ENCODE assay signal across 25 cellular contexts in genomic region chr22:20256562-20257473, GRCh38. TPM values are rescaled to one million over a fixed set of nuclear protein-coding genes. Genes with fewer than 3 reads are reported as not detected.
DNase-seq lines count a peak whose midpoint lies in the region; ATAC-seq, FAIRE-seq and TF ChIP-seq lines count a peak whose summit lies in the region.
"Had no signal": no experiment of that assay in that cellular context is flagged by ENCODE, and none has a peak within 500 bp of the region (broad histone marks: within the 10 kb centered on the region; RNA-seq: fewer than 3 reads in every experiment).

No MANE protein-coding gene starts in this region.

- H3K14ac ChIP-seq in mesenchymal stem cell (ENCODE audit: low read length in 2 of 2): no peak overlapping the region

- H3K79me1 ChIP-seq in mesenchymal stem cell (replicated peaks; ENCODE audit: low read length, poor library complexity, severe bottlenecking): no peaks in the 10 kb centered on the region

- WGBS in HepG2 (ENCODE audit: low lambda C conversion rate): 26% methylated on average over 10 of the region's 18 CpGs
- 100% methylated on average over 4 of the region's 18 CpGs for WGBS in right lobe of liver (ENCODE audit: insufficient coverage, low coverage, low lambda C conversion rate, missing lambda C conversion rate)
- 45% methylated on average over 18 of the region's 18 CpGs for WGBS in K562 (ENCODE audit: insufficient coverage, low coverage, missing lambda C conversion rate)
- 85% methylated on average over 16 of the region's 18 CpGs for WGBS in mesenchymal stem cell

- FAIRE-seq in HepG2 (lab: Jason Lieb, UNC) (no peak), K562 (lab: Jason Lieb, UNC) (no peak)
- FAIRE-seq: GM12892, RCC 7860 had no signal

- H3K4me1 ChIP-seq in HepG2 (ENCODE audit: insufficient read depth, low read length) (no peaks in the 10 kb centered on the region), right lobe of liver (no peaks in the 10 kb centered on the region), K562 (replicated peaks in 1 of 2; ENCODE audit: control insufficient read depth in 2 of 2, insufficient read depth in 2 of 2, low read length in 2 of 2) (peaks cover 14 to 54% of the 10 kb centered on the region in 2 experiments), mesenchymal stem cell (ENCODE audit: control insufficient read depth, insufficient read depth, low read depth, low read length) (peaks cover 2% of the 10 kb centered on the region)
- H3K4me1 ChIP-seq: Caco-2 had no signal

- no peak overlapping the region for H3K4me3 ChIP-seq in HepG2 (replicated peaks in 1 of 3; ENCODE audit: insufficient read depth in 1 of 3, low read depth in 2 of 3, low read length in 3 of 3)
- no peak overlapping the region for H3K4me3 ChIP-seq in right lobe of liver
- H3K4me3 ChIP-seq in K562: no peak overlapping the region
- H3K4me3 ChIP-seq in mesenchymal stem cell (ENCODE audit: insufficient read depth in 1 of 2, low read depth in 1 of 2, low read length in 2 of 2): no peak overlapping the region
- H3K4me3 ChIP-seq in brain microvascular endothelial cell (ENCODE audit: low read depth, low read length): no peak overlapping the region
- H3K4me3 ChIP-seq in WERI-Rb-1 (ENCODE audit: low read depth, low read length): no peak overlapping the region
- H3K4me3 ChIP-seq: SK-N-MC had no signal

- no peak overlapping the region for H3K18ac ChIP-seq in mesenchymal stem cell (ENCODE audit: low read depth in 1 of 2, low read length in 2 of 2)

- H3K27me3 ChIP-seq in HepG2 (ENCODE audit: control insufficient read depth in 1 of 2, insufficient read depth in 2 of 2, low read length in 2 of 2) (peaks cover 3 to 24% of the 10 kb centered on the region in 2 experiments; a peak in 4 of 5 replicates), right lobe of liver (no peaks in the 10 kb centered on the region), K562 (ENCODE audit: control insufficient read depth in 2 of 2, insufficient read depth in 2 of 2, low read length in 2 of 2) (peaks cover 0 to 25% of the 10 kb centered on the region in 2 experiments; a peak in 2 of 5 replicates), mesenchymal stem cell (ENCODE audit: control insufficient read depth in 1 of 2, insufficient read depth in 1 of 2, low read length in 2 of 2) (peaks cover 0 to 19% of the 10 kb centered on the region in 2 experiments), brain microvascular endothelial cell (replicated peaks) (no peaks in the 10 kb centered on the region), WERI-Rb-1 (ENCODE audit: insufficient read depth, low read depth, severe bottlenecking) (no peaks in the 10 kb centered on the region)

- H3K79me2 ChIP-seq in HepG2 (ENCODE audit: insufficient read depth, low read length) (no peaks in the 10 kb centered on the region), K562 (ENCODE audit: control insufficient read depth, insufficient read depth, low read length) (no peaks in the 10 kb centered on the region)

- ATAC-seq in HepG2 (no peak), right lobe of liver (no peak), K562 (no peak), GM18502 (IDR thresholded peaks at IDR 0.05; ENCODE audit: poor library complexity, unreplicated experiment) (no peak)
- ATAC-seq: CD8-positive, alpha-beta T cell had no signal

- H2BK120ac ChIP-seq in mesenchymal stem cell (ENCODE audit: low read depth, low read length): no peak overlapping the region

- H4K91ac ChIP-seq in mesenchymal stem cell (ENCODE audit: low read length): peak overlapping the region; percentile 36

- CTCF ChIA-PET in HepG2 (lab: Yijun Ruan, JAX; ENCODE audit: low intra/inter-chr PET ratio, low total read pairs) (no interaction called here), K562 (lab: Yijun Ruan, JAX; ENCODE audit: low intra/inter-chr PET ratio) (no interaction called here)

- no peak overlapping the region for H3K23ac ChIP-seq in mesenchymal stem cell (ENCODE audit: low read length in 2 of 2)

- H4K20me1 ChIP-seq in HepG2 (ENCODE audit: insufficient read depth, low read length) (peaks cover 6% of the 10 kb centered on the region; the same call in 1 of the 2 replicates), K562 (replicated peaks; ENCODE audit: control insufficient read depth, insufficient read depth, low read length) (peaks cover 37% of the 10 kb centered on the region)

- no peak overlapping the region for H3K4me2 ChIP-seq in HepG2 (ENCODE audit: low read depth, low read length)
- no peak overlapping the region for H3K4me2 ChIP-seq in K562 (ENCODE audit: insufficient read depth, low read length)
- no peak overlapping the region for H3K4me2 ChIP-seq in mesenchymal stem cell (ENCODE audit: low read length, poor library complexity, severe bottlenecking)

- H2BK12ac ChIP-seq in mesenchymal stem cell (ENCODE audit: low read length in 2 of 2): no peak overlapping the region

- no peak overlapping the region for H2BK5ac ChIP-seq in mesenchymal stem cell (ENCODE audit: low read depth, low read length, poor library complexity, severe bottlenecking)

- H3K9me3 ChIP-seq in HepG2 (ENCODE audit: low read length): no peaks in the 10 kb centered on the region
- H3K9me3 ChIP-seq in right lobe of liver: no peaks in the 10 kb centered on the region
- H3K9me3 ChIP-seq in K562 (replicated peaks; ENCODE audit: control insufficient read depth, insufficient read depth, low read depth, low read length): no peaks in the 10 kb centered on the region
- H3K9me3 ChIP-seq in mesenchymal stem cell (ENCODE audit: control insufficient read depth, low read length): no peaks in the 10 kb centered on the region
- H3K9me3 ChIP-seq in WERI-Rb-1 (ENCODE audit: severe bottlenecking): no peaks in the 10 kb centered on the region
- H3K9me3 ChIP-seq: Caco-2 had no signal

- no peak overlapping the region for H2AK5ac ChIP-seq in mesenchymal stem cell (ENCODE audit: low read length, severe bottlenecking)

- no peak for DNase-seq in HepG2 (ENCODE audit: low spot score)
- DNase-seq in right lobe of liver: no peak
- DNase-seq in K562 (ENCODE audit: extremely low read depth in 1 of 4, low spot score in 3 of 4): peak in 3 of 4 experiments; percentile 42 to 59 (median 47)
- DNase-seq in mesenchymal stem cell: no peak
- no peak for DNase-seq in brain microvascular endothelial cell
- no peak for DNase-seq in NCI-H82 (lab: John Stamatoyannopoulos, UW)
- no peak for DNase-seq in WERI-Rb-1
- DNase-seq: Caco-2; CD8-positive, alpha-beta T cell; DMS79 treated with DMSO at 0.1 percent for 48 hours; GOT3; KBM-7; MV-4-11; NCI-H1105; NCI-H1436 treated with DMSO at 0.1 percent for 48 hours; NCI-H187 treated with DMSO at 0.1 percent for 48 hours; NCI-H2171 treated with DMSO at 0.1 percent for 48 hours; NCI-H345; NCI-H524; NCI-H748 treated with DMSO at 0.1 percent for 48 hours; SIG-M5 had no signal

- no TSS peak for BruUV-seq in HepG2 (replicated peaks; lab: Mats Ljungman, UMichigan)
- no TSS peak for BruUV-seq in K562 (replicated peaks; lab: Mats Ljungman, UMichigan)

- no peak for TF ChIP-seq CTCF in HepG2 (CRISPR knock-in tag; IDR thresholded peaks at IDR 0.05)
- no peak for TF ChIP-seq CTCF in right lobe of liver (IDR thresholded peaks at IDR 0.05)
- TF ChIP-seq CTCF in K562 (IDR thresholded peaks at IDR 0.05 in 2 of 3, conservative IDR thresholded peaks at IDR 0.05 in 1 of 3; ENCODE audit: insufficient read depth in 2 of 3, low read depth in 1 of 3, low read length in 3 of 3): no peak
- TF ChIP-seq CTCF in brain microvascular endothelial cell (IDR thresholded peaks at IDR 0.05; ENCODE audit: low read depth, low read length, missing control alignments): no peak
- TF ChIP-seq CTCF in WERI-Rb-1 (IDR thresholded peaks at IDR 0.05; ENCODE audit: low read depth, low read length): no peak

- TF ChIP-seq EP300 in HepG2 (IDR thresholded peaks at IDR 0.05; ENCODE audit: low read depth in 2 of 2, low read length in 2 of 2) (no peak), HepG2 (CRISPR knock-in tag; IDR thresholded peaks at IDR 0.05; ENCODE audit: borderline replicate concordance) (no peak), K562 (IDR thresholded peaks at IDR 0.05; ENCODE audit: low read length) (peak; percentile 49)

- TF ChIP-seq RAD21 in HepG2 (CRISPR knock-in tag; IDR thresholded peaks at IDR 0.05) (no peak), K562 (CRISPR knock-in tag; conservative IDR thresholded peaks at IDR 0.05 in 1 of 2, IDR thresholded peaks at IDR 0.05 in 1 of 2) (no peak)

- H3K27ac ChIP-seq in HepG2 (ENCODE audit: extremely low read length, insufficient read depth, low read length) (no peak overlapping the region), right lobe of liver (no peak overlapping the region), K562 (ENCODE audit: extremely low read depth, low read depth, low read length) (no peak overlapping the region), mesenchymal stem cell (ENCODE audit: low read length, poor library complexity, severe bottlenecking) (no peak overlapping the region), brain microvascular endothelial cell (no peak overlapping the region), WERI-Rb-1 (no peak overlapping the region)
- H3K27ac ChIP-seq: SK-N-MC had no signal

- H3K4ac ChIP-seq in mesenchymal stem cell (ENCODE audit: low read depth in 1 of 2, low read length in 2 of 2): no peak overlapping the region

- no peaks in the 10 kb centered on the region for H3K36me3 ChIP-seq in HepG2 (replicated peaks in 1 of 2; ENCODE audit: control insufficient read depth in 1 of 2, insufficient read depth in 2 of 2, low read length in 2 of 2)
- no peaks in the 10 kb centered on the region for H3K36me3 ChIP-seq in right lobe of liver
- H3K36me3 ChIP-seq in K562 (ENCODE audit: control insufficient read depth, insufficient read depth, low read length): no peaks in the 10 kb centered on the region
- H3K36me3 ChIP-seq in mesenchymal stem cell (ENCODE audit: control insufficient read depth in 1 of 2, insufficient read depth in 2 of 2, low read depth in 1 of 2, low read length in 2 of 2): no peaks in the 10 kb centered on the region
- no peaks in the 10 kb centered on the region for H3K36me3 ChIP-seq in brain microvascular endothelial cell (replicated peaks)
- H3K36me3 ChIP-seq in WERI-Rb-1: no peaks in the 10 kb centered on the region; the same call in 1 of the 2 replicates

- intact Hi-C loops in HepG2 (cut with micrococcal nuclease; ENCODE audit: unreplicated experiment): no loop called here
- intact Hi-C loops in right lobe of liver (cut with DNase I): no loop called here
- intact Hi-C loops in K562 (cut with micrococcal nuclease): no loop called here

- no peak overlapping the region for H2AFZ ChIP-seq in HepG2 (ENCODE audit: low read length)
- peak overlapping the region; percentile 35 for H2AFZ ChIP-seq in K562 (ENCODE audit: low read depth, low read length)
- H2AFZ ChIP-seq in mesenchymal stem cell (ENCODE audit: low read depth, low read length): no peak overlapping the region

- POLR2A ChIA-PET in HepG2 (lab: Yijun Ruan, JAX): no interaction called here
- POLR2A ChIA-PET in K562 (lab: Yijun Ruan, JAX): interaction anchor here (0.7 to 2.5 kb wide), 6 partner anchors 8 to 156 kb away, joined by 3 to 8 read pairs (median 4); no protein-coding TSS in a partner anchor

- peaks cover 6% of the 10 kb centered on the region for H3K9me1 ChIP-seq in K562 (ENCODE audit: control insufficient read depth, insufficient read depth, low read length)

- H4K8ac ChIP-seq in mesenchymal stem cell (ENCODE audit: low read length): no peak overlapping the region

- H2BK15ac ChIP-seq in mesenchymal stem cell (ENCODE audit: low read depth, poor library complexity, severe bottlenecking): no peak overlapping the region

- H3K9ac ChIP-seq in HepG2 (ENCODE audit: insufficient read depth, low read depth, low read length) (no peak overlapping the region), K562 (ENCODE audit: insufficient read depth in 1 of 2, low read depth in 2 of 2, low read length in 2 of 2) (peak overlapping the region in 1 of 2 experiments; percentile 50; a peak in 2 of 4 replicates), mesenchymal stem cell (ENCODE audit: low read length) (no peak overlapping the region)

- in situ Hi-C loops in HepG2 (cut with HindIII; ENCODE audit: extremely low pct_ligation_motif_present, low pct_unique_long_range_greater_than_20kb): no loop called here
- in situ Hi-C loops in K562 (cut with MboI): no loop called here
- in situ Hi-C loops in brain microvascular endothelial cell (cut with HindIII; ENCODE audit: low pct_ligation_motif_present, low sequenced_read_pairs): no loop called here

- TF ChIP-seq POLR2A in HepG2 (IDR thresholded peaks at IDR 0.05; ENCODE audit: insufficient read depth in 1 of 2, low read depth in 2 of 2, low read length in 2 of 2) (no peak), right lobe of liver (IDR thresholded peaks at IDR 0.05) (no peak), K562 (conservative IDR thresholded peaks at IDR 0.05) (no peak)

RNA-seq across cellular contexts. Expression of gene RTN4R, which starts 11.3 kb away (rescaled TPM):
- total RNA-seq in HepG2 (2016; rRNA removed; fragmentation: Illumina TruSeq; extraction: Trizol): 0.11 and 0.22 TPM in 2 replicates
- 0.20 and 0.35 TPM in 2 replicates for total RNA-seq in HepG2 (2016; cell fraction: cytosol; rRNA removed; fragmentation: Illumina TruSeq; extraction: Trizol; ENCODE audit: low read depth)
- total RNA-seq in HepG2 (2016; cell fraction: insoluble cytoplasmic fraction; rRNA removed; fragmentation: Illumina TruSeq; extraction: Trizol): 0.10 and 0.35 TPM in 2 replicates
- 0.49 and 0.93 TPM in 2 replicates for total RNA-seq in HepG2 (2016; cell fraction: membrane; rRNA removed; fragmentation: Illumina TruSeq; extraction: Trizol)
- total RNA-seq in HepG2 (2016; cell fraction: nucleus; rRNA removed; fragmentation: Illumina TruSeq; extraction: Trizol): 0.65 TPM in 1 of 2 replicates, not detected in the other
- 0.54 and 0.77 TPM in 2 replicates for polyA plus RNA-seq in HepG2 (2011; rRNA removed)
- polyA plus RNA-seq in HepG2 (2011; cell fraction: cytosol; rRNA removed): 0.36 and 1.4 TPM in 2 replicates
- polyA plus RNA-seq in HepG2 (2011; cell fraction: nucleus; rRNA removed): 0.54 and 1.4 TPM in 2 replicates
- 0.07 and 0.17 TPM in 2 replicates for polyA plus RNA-seq in HepG2 (2012)
- polyA plus RNA-seq in HepG2 (2016; cell fraction: cytosol; fragmentation: Illumina TruSeq; extraction: Trizol; ENCODE audit: low read depth): 0.42 and 0.51 TPM in 2 replicates
- 0.57 and 0.67 TPM in 2 replicates for polyA plus RNA-seq in HepG2 (2016; cell fraction: insoluble cytoplasmic fraction; fragmentation: Illumina TruSeq; extraction: Trizol; ENCODE audit: low read depth)
- 0.86 and 1.3 TPM in 2 replicates for polyA plus RNA-seq in HepG2 (2016; cell fraction: membrane; fragmentation: Illumina TruSeq; extraction: Trizol; ENCODE audit: low read depth)
- 0.70 and 1.5 TPM in 2 replicates for polyA plus RNA-seq in HepG2 (2016; cell fraction: nucleus; fragmentation: Illumina TruSeq; extraction: Trizol; ENCODE audit: insufficient read depth, low read depth)
- 2.3 and 4.0 TPM in 2 replicates for polyA minus RNA-seq in HepG2 (2011; rRNA and poly(A)+ RNA removed; ENCODE audit: low replicate concordance)
- 0.99 and 1.4 TPM in 2 replicates for polyA minus RNA-seq in HepG2 (2011; cell fraction: cytosol; rRNA and poly(A)+ RNA removed)
- polyA minus RNA-seq in HepG2 (2011; cell fraction: nucleus; rRNA and poly(A)+ RNA removed): not detected in 2 replicates
- total RNA-seq in right lobe of liver: 10 to 100 TPM in 2 of 6 experiments, 1 to 10 TPM in 4; 3.0 to 12.4 (median 8.5) TPM
- 0.62 and 4.8 TPM in 2 replicates for total RNA-seq in K562 (2011; cell fraction: chromatin; rRNA removed; ENCODE audit: low replicate concordance)
- 7.4 and 9.8 TPM in 2 replicates for total RNA-seq in K562 (2011; cell fraction: nucleolus; rRNA removed)
- 3.2 and 3.7 TPM in 2 replicates for total RNA-seq in K562 (2011; cell fraction: nucleoplasm; rRNA removed)
- 1.5 and 2.3 TPM in 2 replicates for total RNA-seq in K562 (2014; rRNA removed)
- not detected in 2 replicates for total RNA-seq in K562 (2014; rRNA removed; fragmentation: Illumina TruSeq; extraction: Trizol)
- total RNA-seq in K562 (2015; rRNA removed; fragmentation: Illumina TruSeq; extraction: Trizol): 0.41 and 0.43 TPM in 2 replicates
- 2.8 and 3.0 TPM in 2 replicates for total RNA-seq in K562 (2021)
- 1.3 and 4.4 TPM in 2 replicates for polyA plus RNA-seq in K562 (2011; rRNA removed)
- polyA plus RNA-seq in K562 (2011; cell fraction: cytosol; rRNA removed): 5.9 and 9.9 TPM in 2 replicates
- 2.9 and 3.5 TPM in 2 replicates for polyA plus RNA-seq in K562 (2011; cell fraction: nucleus; rRNA removed)
- polyA plus RNA-seq in K562 (2012): 2.9 and 4.6 TPM in 2 replicates
- 0.46 TPM in 1 of 2 replicates, not detected in the other for polyA plus RNA-seq in K562 (2014; fragmentation: Illumina TruSeq; extraction: Trizol)
- polyA plus RNA-seq in K562 (2014; fragmentation: Nextera tagmentation; extraction: Ambion mirVana): under 1 TPM in 1 of 2 experiments, not detected in 1; 0.04 TPM
- polyA plus RNA-seq in K562 (2014; rRNA removed): 1.2 and 2.3 TPM in 2 replicates
- polyA minus RNA-seq in K562 (2011; rRNA and poly(A)+ RNA removed): 1.0 and 1.5 TPM in 2 replicates
- 5.1 and 13.6 TPM in 2 replicates for polyA minus RNA-seq in K562 (2011; cell fraction: cytosol; rRNA and poly(A)+ RNA removed)
- 0.40 and 1.3 TPM in 2 replicates for polyA minus RNA-seq in K562 (2011; cell fraction: nucleus; rRNA and poly(A)+ RNA removed)
- polyA plus RNA-seq in mesenchymal stem cell (2013, experiment 1 of 2): 0.79 TPM
- polyA plus RNA-seq in mesenchymal stem cell (2013, experiment 2 of 2): 0.93 TPM

Comparison
In these comparisons a context has a peak if more than half of its experiments do, and no peak if none do; other contexts are left out.
1. DNase-seq: peak in K562 (3 of 4); none in HepG2 (single experiment), right lobe of liver (0 of 3), mesenchymal stem cell (single experiment), brain microvascular endothelial cell (single experiment), NCI-H82 (single experiment) and WERI-Rb-1 (single experiment).
2. Of the 241 proteins assayed by ChIP-seq in both HepG2 and K562: peak only in HepG2: MNT; only in K562: ATF4, BHLHE40, CHD4, EP300, ESRRA, GMEB1 and 16 more; in both: none; in neither: 213; mixed calls (peak in some experiments, not most) for 5.